ENCODE assay signal across 8 cellular contexts in genomic region chr11:8566613-8567210, GRCh38. TPM values are rescaled to one million over a fixed set of nuclear protein-coding genes. Genes with fewer than 3 reads are reported as not detected.
DNase-seq lines count a peak whose midpoint lies in the region; ATAC-seq, FAIRE-seq and TF ChIP-seq lines count a peak whose summit lies in the region.

No MANE protein-coding gene starts in this region.

- H3K4me2 ChIP-seq in GM23338 = no peak overlapping the region

- H2AFZ ChIP-seq in GM23338 = no peak overlapping the region

- TF ChIP-seq CTCF in D721Med (IDR thresholded peaks at IDR 0.05; ENCODE audit: insufficient read depth, missing control alignments) (peak; percentile 63), GM23338 (conservative IDR thresholded peaks at IDR 0.05; ENCODE audit: low read depth in 2 of 2) (peak in 1 of 2 experiments; percentile 86; a peak in 3 of 4 replicates), body of pancreas (IDR thresholded peaks at IDR 0.05) (peak; percentile 28 to 86 (median 74)), uterus (IDR thresholded peaks at IDR 0.05) (peak; percentile 50 to 62 (median 58)), omental fat pad (IDR thresholded peaks at IDR 0.05) (no peak)

- H3K9me2 ChIP-seq in GM23338 (ENCODE audit: insufficient read depth) = no peaks in the 10 kb centered on the region

- peaks cover 5% of the 10 kb centered on the region; the same call in 2 of the 3 replicates for H3K36me3 Mint-ChIP-seq in GM23338 (ENCODE audit: low read depth)

- no peak for FAIRE-seq in D721Med (lab: Jason Lieb, UNC)

- WGBS in body of pancreas, 2 donors = 34% methylated on average over 5 of the region's 5 CpGs

- H3K4me1 ChIP-seq in GM23338 (ENCODE audit: insufficient read depth) (no peaks in the 10 kb centered on the region), body of pancreas (no peaks in the 10 kb centered on the region), uterus (no peaks in the 10 kb centered on the region)

- no peaks in the 10 kb centered on the region for H4K20me1 ChIP-seq in GM23338 (replicated peaks; ENCODE audit: insufficient read depth)

- H3K4me3 ChIP-seq in GM23338 (no peak overlapping the region), body of pancreas (no peak overlapping the region), uterus (no peak overlapping the region)

- ATAC-seq in GM23338 (no peak; the same call in 2 of the 3 replicates), body of pancreas (peak; percentile 50), omental fat pad (ENCODE audit: low FRiP score) (no peak)

- peaks cover 7% of the 10 kb centered on the region; the same call in 2 of the 3 replicates for H3K9me3 Mint-ChIP-seq in GM23338

- intact Hi-C loops in body of pancreas (cut with DNase I) = no loop called here
- intact Hi-C loops in uterus (cut with DNase I; ENCODE audit: low total_unique reads) = no loop called here

- no peaks in the 10 kb centered on the region; the same call in 1 of the 2 replicates for H3K79me2 ChIP-seq in GM23338 (replicated peaks; ENCODE audit: insufficient read depth)

- TF ChIP-seq POLR2A in body of pancreas (IDR thresholded peaks at IDR 0.05) (no peak), uterus (IDR thresholded peaks at IDR 0.05) (no peak)

- peaks cover 8% of the 10 kb centered on the region for H3K27me3 Mint-ChIP-seq in GM23338 (ENCODE audit: insufficient read depth, low read depth, poor library complexity)

- H3K27me3 ChIP-seq in GM23338 (ENCODE audit: insufficient read depth) (no peaks in the 10 kb centered on the region), body of pancreas (no peaks in the 10 kb centered on the region), uterus (no peaks in the 10 kb centered on the region)

- no peak for DNase-seq in D721Med (ENCODE audit: insufficient read length, low spot score)
- DNase-seq in GM23338 (ENCODE audit: low spot score) = peak; percentile 72
- peak; percentile 73 for DNase-seq in NCI-H2171 treated with DMSO at 0.1 percent for 48 hours (lab: John Stamatoyannopoulos, UW)
- DNase-seq in body of pancreas = no peak
- DNase-seq in kidney tubule cell (ENCODE audit: low spot score) = peak; percentile 60
- DNase-seq in uterus = no peak
- DNase-seq in mesenteric fat pad (ENCODE audit: low spot score) = no peak
- no peak for DNase-seq in omental fat pad (ENCODE audit: low spot score)

- no peak overlapping the region for H3K27ac Mint-ChIP-seq in GM23338

- no peaks in the 10 kb centered on the region for H3K4me1 Mint-ChIP-seq in GM23338

- H3K27ac ChIP-seq in GM23338 (ENCODE audit: low read depth) (no peak overlapping the region), body of pancreas (no peak overlapping the region), uterus (no peak overlapping the region)

- H3K36me3 ChIP-seq in GM23338 (ENCODE audit: insufficient read depth) (no peaks in the 10 kb centered on the region), body of pancreas (replicated peaks in 1 of 2; ENCODE audit: insufficient read depth in 1 of 2, low read depth in 2 of 2) (no peaks in the 10 kb centered on the region), uterus (no peaks in the 10 kb centered on the region)

- no peak overlapping the region for H3K4me3 Mint-ChIP-seq in GM23338

- no peaks in the 10 kb centered on the region for H3F3A ChIP-seq in GM23338 (replicated peaks; ENCODE audit: low read depth)

- H3K9me3 ChIP-seq in body of pancreas = no peaks in the 10 kb centered on the region
- no peaks in the 10 kb centered on the region for H3K9me3 ChIP-seq in uterus

TF ChIP-seq in GM23338, 12 proteins besides CTCF, POLR2A, EP300 and RAD21 (continues in another document):
- TF ChIP-seq NANOG (IDR thresholded peaks at IDR 0.05; ENCODE audit: borderline replicate concordance) = no peak
- TF ChIP-seq EZH2 (IDR thresholded peaks at IDR 0.05; ENCODE audit: low read depth, unreplicated experiment) = no peak
- TF ChIP-seq ZNF331 (CRISPR knock-in tag; IDR thresholded peaks at IDR 0.05; ENCODE audit: low read depth) = no peak
- TF ChIP-seq EZH2phosphoT487 (IDR thresholded peaks at IDR 0.05; ENCODE audit: unreplicated experiment) = no peak
- no peak for TF ChIP-seq CREB1 (CRISPR knock-in tag; IDR thresholded peaks at IDR 0.05; ENCODE audit: low read depth)
- TF ChIP-seq ETS1 (IDR thresholded peaks at IDR 0.05) = no peak
- no peak for TF ChIP-seq STAT1 (IDR thresholded peaks at IDR 0.05; ENCODE audit: unreplicated experiment)
- TF ChIP-seq ZNF114 (CRISPR knock-in tag; IDR thresholded peaks at IDR 0.05) = no peak
- TF ChIP-seq REST (IDR thresholded peaks at IDR 0.05; ENCODE audit: unreplicated experiment) = no peak

RNA-seq across cellular contexts. Expression of gene STK33, which starts 27.3 kb away (rescaled TPM):
- 17.2 and 25.2 TPM in 2 replicates for total RNA-seq in GM23338 (2014; rRNA removed; shearing (Covaris generic))
- polyA plus RNA-seq in GM23338 (2016; fragmentation: Nextera tagmentation; extraction: Ambion mirVana) = 12.9 and 18.2 TPM in 2 replicates
- total RNA-seq in body of pancreas (10 to 100 TPM in 1 of 2 donors, 1 to 10 TPM in 1; 7.3 to 14.8 TPM), uterus (10 to 100 TPM; 12.4 to 30.7 (median 30.2) TPM), mesenteric fat pad (1.3 TPM), omental fat pad (1 to 10 TPM in 3 of 4 donors, under 1 TPM in 1; 0.96 to 3.2 (median 1.9) TPM)

Comparison
In these comparisons a context has a peak if more than half of its experiments do, and no peak if none do; other contexts are left out.
1. DNase-seq: peak in GM23338 (single experiment), NCI-H2171 treated with DMSO at 0.1 percent for 48 hours (single experiment) and kidney tubule cell (single experiment); none in D721Med (single experiment), body of pancreas (0 of 4), uterus (0 of 2), mesenteric fat pad (single experiment) and omental fat pad (single experiment).
2. CTCF ChIP-seq: peak in D721Med (single experiment), body of pancreas (7 of 7) and uterus (4 of 4); none in omental fat pad (0 of 3).